Comparison of ENCODE assay signal across 8 cellular contexts in the genomic region with DNA sequence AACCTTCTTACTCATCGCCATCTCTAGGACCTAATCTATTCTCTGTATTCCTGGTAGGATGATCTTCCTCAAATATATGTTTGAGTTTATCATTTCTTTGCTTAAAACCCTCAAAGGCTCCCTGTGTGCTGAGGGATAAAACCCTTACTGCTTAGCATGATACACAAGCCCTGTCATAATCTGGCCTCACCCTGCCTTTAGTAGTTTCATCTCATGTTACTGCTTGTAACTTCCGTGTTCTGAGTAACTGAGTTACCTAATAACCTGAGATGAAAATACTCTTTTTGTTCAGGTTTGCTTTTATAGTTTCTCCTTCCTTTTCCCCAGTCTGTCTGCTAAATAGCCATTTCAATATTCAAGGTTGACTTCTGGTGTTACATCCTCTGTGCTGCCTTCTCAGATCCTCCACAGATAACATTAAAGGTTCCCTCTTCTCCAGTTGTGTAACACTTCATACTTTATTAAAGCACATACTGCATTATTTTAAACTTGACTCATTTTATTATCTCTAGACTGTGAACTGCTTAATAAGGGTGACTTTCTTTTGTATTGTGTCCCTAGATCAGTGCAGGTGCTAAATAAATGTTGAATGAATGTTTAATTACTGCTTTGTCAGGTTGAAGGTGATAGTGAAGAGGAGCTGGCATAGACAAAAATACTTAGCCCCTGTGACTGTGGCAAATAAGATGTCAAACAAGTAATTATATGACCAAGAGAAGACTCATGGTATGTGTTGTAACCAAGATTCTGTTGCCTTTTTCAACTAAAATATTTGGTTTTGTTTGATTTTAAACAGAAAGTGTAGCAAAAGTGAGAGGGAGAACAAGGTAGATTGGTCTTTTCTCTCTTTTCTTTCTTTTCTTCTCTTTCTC. TPM values are rescaled to one million over a fixed set of nuclear protein-coding genes. Genes with fewer than 3 reads are reported as not detected.
DNase-seq lines count a peak whose midpoint lies in the region; ATAC-seq and TF ChIP-seq lines count a peak whose summit lies in the region.

No MANE protein-coding gene starts in this region.

- no peak overlapping the region; the same call in 1 of the 2 replicates for H3K23ac ChIP-seq in IMR-90 (ENCODE audit: low read depth, low read length)

- H3K4me3 Mint-ChIP-seq in chondrocyte (ENCODE audit: unreplicated experiment): no peak overlapping the region
- no peak overlapping the region for H3K4me3 Mint-ChIP-seq in nephron

- H3K36me3 Mint-ChIP-seq in chondrocyte (ENCODE audit: low read depth) (no peaks in the 10 kb centered on the region), nephron (ENCODE audit: low read depth) (peaks cover 9% of the 10 kb centered on the region)

- DNase-seq in GM12865 (ENCODE audit: low read depth) (peak; percentile 39), IMR-90 (peak; percentile 56), chondrocyte (ENCODE audit: low spot score) (no peak), RKO (ENCODE audit: low spot score) (no peak), SHP77 treated with DMSO at 0.1 percent for 48 hours (lab: John Stamatoyannopoulos, UW) (no peak)
- no peak for DNase-seq in activated CD8-positive, alpha-beta memory T cell treated with anti-CD3 and anti-CD28 coated beads, Interleukin-2, amount 50 U/mL, for 48 hours

- H4K5ac ChIP-seq in IMR-90 (ENCODE audit: low read depth, low read length): no peak overlapping the region

- H2AFZ ChIP-seq in IMR-90 (replicated peaks; ENCODE audit: low read length, poor library complexity): no peak overlapping the region

- intact Hi-C loops in IMR-90 (cut with micrococcal nuclease): no loop called here

- H3K79me1 ChIP-seq in IMR-90 (ENCODE audit: low read depth in 1 of 2, low read length in 2 of 2): peaks cover 27 to 77% of the 10 kb centered on the region in 2 experiments

- no peak overlapping the region for H3K14ac ChIP-seq in IMR-90 (replicated peaks; ENCODE audit: low read depth, low read length)

- no peak for TF ChIP-seq POLR2A in IMR-90 (IDR thresholded peaks at IDR 0.05; ENCODE audit: low read depth, low read length)

- H3K4me3 ChIP-seq in GM12865 (ENCODE audit: low read depth, low read length) (no peak overlapping the region), IMR-90 (ENCODE audit: insufficient read depth, low read depth, low read length) (no peak overlapping the region)

- dilution Hi-C loops in IMR-90 (cut with HindIII; ENCODE audit: low sequenced_read_pairs, unreplicated experiment): no loop called here

- no CpG with 5 or more reads among the region's 2 CpGs for WGBS in IMR-90 (ENCODE audit: extremely low coverage in 2 of 2, insufficient read length in 1 of 2), 2 experiments

- H3K27me3 Mint-ChIP-seq in chondrocyte (ENCODE audit: low read depth) (no peaks in the 10 kb centered on the region), nephron (ENCODE audit: low read depth) (no peaks in the 10 kb centered on the region)

- no peak overlapping the region for H2AK5ac ChIP-seq in IMR-90 (ENCODE audit: low read depth, low read length)

- H2BK15ac ChIP-seq in IMR-90 (ENCODE audit: low read depth, low read length): no peak overlapping the region

- H2BK120ac ChIP-seq in IMR-90 (ENCODE audit: low read depth, low read length): no peak overlapping the region

- no peak overlapping the region for H2BK20ac ChIP-seq in IMR-90 (ENCODE audit: low read depth, low read length)

- H3K9me3 Mint-ChIP-seq in chondrocyte (ENCODE audit: low read depth): no peaks in the 10 kb centered on the region
- no peaks in the 10 kb centered on the region for H3K9me3 Mint-ChIP-seq in nephron

- no peak overlapping the region; the same call in 1 of the 2 replicates for H3K4me2 ChIP-seq in IMR-90 (ENCODE audit: low read depth, low read length)

- no peak overlapping the region for H3K18ac ChIP-seq in IMR-90 (ENCODE audit: low read depth, low read length)

- H3K4me1 ChIP-seq in IMR-90 (ENCODE audit: control insufficient read depth, insufficient read depth, low read length): peaks cover 14% of the 10 kb centered on the region

- H2AK9ac ChIP-seq in IMR-90 (replicated peaks; ENCODE audit: low read depth, low read length, poor library complexity): no peak overlapping the region

- no peak overlapping the region for H3K4ac ChIP-seq in IMR-90 (ENCODE audit: low read depth, low read length)

- no peak overlapping the region for H3K27ac ChIP-seq in IMR-90 (ENCODE audit: insufficient read depth, low read length)

- H4K91ac ChIP-seq in IMR-90 (ENCODE audit: insufficient read depth, low read depth, low read length): no peak overlapping the region

- peaks cover 8% of the 10 kb centered on the region for H3K36me3 ChIP-seq in IMR-90 (ENCODE audit: control insufficient read depth, insufficient read depth, low read length)

- no TSS peak for BruUV-seq in IMR-90 (replicated peaks; lab: Mats Ljungman, UMichigan)

- no peak; the same call in 1 of the 2 replicates for ATAC-seq in IMR-90 (ENCODE audit: low read depth)
- ATAC-seq in GM19455 (IDR thresholded peaks at IDR 0.05; ENCODE audit: unreplicated experiment): no peak

- H4K20me1 ChIP-seq in IMR-90 (ENCODE audit: insufficient read depth, low read length): peaks cover 85% of the 10 kb centered on the region

- TF ChIP-seq RAD21 in IMR-90 (IDR thresholded peaks at IDR 0.05; ENCODE audit: low read length): no peak

- in situ Hi-C loops in IMR-90 (cut with MboI; ENCODE audit: low sequenced_read_pairs): no loop called here

- H4K8ac ChIP-seq in IMR-90 (ENCODE audit: low read depth in 2 of 2, low read length in 2 of 2): no peak overlapping the region

- H3K9ac ChIP-seq in IMR-90 (ENCODE audit: low read depth, low read length): no peak overlapping the region

- H3K27me3 ChIP-seq in IMR-90 (ENCODE audit: control insufficient read depth, insufficient read depth, low read length): no peaks in the 10 kb centered on the region

- no peak overlapping the region for H3K56ac ChIP-seq in IMR-90 (ENCODE audit: extremely low read depth, insufficient read depth, low read length)

- CTCF ChIA-PET in IMR-90 (lab: Yijun Ruan, JAX): interaction anchor here (0.5 kb wide), 1 partner anchor 11 kb away, joined by 4 read pairs; no protein-coding TSS in a partner anchor

- peak overlapping the region; percentile 53 for H3K27ac Mint-ChIP-seq in chondrocyte (ENCODE audit: unreplicated experiment)
- peak overlapping the region; percentile 4 to 44 (median 10) for H3K27ac Mint-ChIP-seq in nephron

- H2BK5ac ChIP-seq in IMR-90 (ENCODE audit: low read depth, low read length, poor library complexity, severe bottlenecking): no peak overlapping the region

- H3K9me3 ChIP-seq in IMR-90 (ENCODE audit: control insufficient read depth, insufficient read depth, low read length): no peaks in the 10 kb centered on the region

- peaks cover 19% of the 10 kb centered on the region for H3K9me1 ChIP-seq in IMR-90 (ENCODE audit: insufficient read depth, low read length)

- peaks cover 73% of the 10 kb centered on the region for H3K4me1 Mint-ChIP-seq in chondrocyte (ENCODE audit: low read depth)
- H3K4me1 Mint-ChIP-seq in nephron: peaks cover 36% of the 10 kb centered on the region

- no peak for TF ChIP-seq CTCF in GM12865 (IDR thresholded peaks at IDR 0.05; ENCODE audit: insufficient read depth, low read depth, low read length, missing control alignments)
- no peak for TF ChIP-seq CTCF in IMR-90 (conservative IDR thresholded peaks at IDR 0.05; ENCODE audit: low read depth, low read length)
- no peak for TF ChIP-seq CTCF in chondrocyte (IDR thresholded peaks at IDR 0.05)
- TF ChIP-seq CTCF in nephron (IDR thresholded peaks at IDR 0.05; ENCODE audit: unreplicated experiment in 3 of 3): no peak

- POLR2A ChIA-PET in IMR-90 (lab: Charles Lee; ENCODE audit: unreplicated experiment): no interaction called here

TF ChIP-seq in IMR-90, 13 proteins besides CTCF, POLR2A, EP300 and RAD21:
- TF ChIP-seq BHLHE40 (IDR thresholded peaks at IDR 0.05; ENCODE audit: low read depth, low read length) (no peak), CEBPB (IDR thresholded peaks at IDR 0.05; ENCODE audit: low read depth, low read length) (no peak), MAFK (IDR thresholded peaks at IDR 0.05; ENCODE audit: low read depth, low read length) (no peak), SMC3 (IDR thresholded peaks at IDR 0.05; ENCODE audit: low read depth, low read length) (no peak), FOS (IDR thresholded peaks at IDR 0.05; ENCODE audit: low read depth, low read length) (no peak), RFX5 (IDR thresholded peaks at IDR 0.05; ENCODE audit: low read depth, low read length) (no peak), MXI1 (IDR thresholded peaks at IDR 0.05; ENCODE audit: borderline replicate concordance, low read depth, low read length) (no peak), CHD1 (IDR thresholded peaks at IDR 0.05; ENCODE audit: low read depth, low read length) (no peak), MAZ (IDR thresholded peaks at IDR 0.05; ENCODE audit: borderline replicate concordance, low read depth, low read length) (no peak), NFE2L2 (IDR thresholded peaks at IDR 0.05; ENCODE audit: low read depth, low read length) (no peak), RCOR1 (IDR thresholded peaks at IDR 0.05; ENCODE audit: insufficient replicate concordance, low read length) (no peak)
- TF ChIP-seq, protein P1, sequence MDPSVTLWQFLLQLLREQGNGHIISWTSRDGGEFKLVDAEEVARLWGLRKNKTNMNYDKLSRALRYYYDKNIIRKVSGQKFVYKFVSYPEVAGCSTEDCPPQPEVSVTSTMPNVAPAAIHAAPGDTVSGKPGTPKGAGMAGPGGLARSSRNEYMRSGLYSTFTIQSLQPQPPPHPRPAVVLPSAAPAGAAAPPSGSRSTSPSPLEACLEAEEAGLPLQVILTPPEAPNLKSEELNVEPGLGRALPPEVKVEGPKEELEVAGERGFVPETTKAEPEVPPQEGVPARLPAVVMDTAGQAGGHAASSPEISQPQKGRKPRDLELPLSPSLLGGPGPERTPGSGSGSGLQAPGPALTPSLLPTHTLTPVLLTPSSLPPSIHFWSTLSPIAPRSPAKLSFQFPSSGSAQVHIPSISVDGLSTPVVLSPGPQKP (IDR thresholded peaks at IDR 0.05; ENCODE audit: borderline replicate concordance, low read depth, low read length): no peak
- TF ChIP-seq, protein P2, sequence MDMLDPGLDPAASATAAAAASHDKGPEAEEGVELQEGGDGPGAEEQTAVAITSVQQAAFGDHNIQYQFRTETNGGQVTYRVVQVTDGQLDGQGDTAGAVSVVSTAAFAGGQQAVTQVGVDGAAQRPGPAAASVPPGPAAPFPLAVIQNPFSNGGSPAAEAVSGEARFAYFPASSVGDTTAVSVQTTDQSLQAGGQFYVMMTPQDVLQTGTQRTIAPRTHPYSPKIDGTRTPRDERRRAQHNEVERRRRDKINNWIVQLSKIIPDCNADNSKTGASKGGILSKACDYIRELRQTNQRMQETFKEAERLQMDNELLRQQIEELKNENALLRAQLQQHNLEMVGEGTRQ (IDR thresholded peaks at IDR 0.05; ENCODE audit: low read depth, low read length): no peak

RNA-seq across cellular contexts. Expression of a gene that starts 47.8 kb away (rescaled TPM):
- total RNA-seq in IMR-90 (2012; rRNA removed): 16.9 and 20.1 TPM in 2 replicates
- 10.8 and 10.9 TPM in 2 replicates for polyA plus RNA-seq in IMR-90 (2012; rRNA removed)
- polyA plus RNA-seq in IMR-90 (2012; cell fraction: cytosol; rRNA removed): 1.7 and 1.8 TPM in 2 replicates
- polyA plus RNA-seq in IMR-90 (2012; cell fraction: nucleus; rRNA removed; ENCODE audit: low replicate concordance): 10.2 and 78.3 TPM in 2 replicates
- total RNA-seq in chondrocyte: 41.0 to 51.3 TPM (median 44.7 TPM) in 3 replicates

Comparison
In these comparisons a context has a peak if more than half of its experiments do, and no peak if none do; other contexts are left out.
1. DNase-seq: peak in GM12865 (single experiment) and IMR-90 (single experiment); none in chondrocyte (single experiment), RKO (single experiment), SHP77 treated with DMSO at 0.1 percent for 48 hours (single experiment) and activated CD8-positive, alpha-beta memory T cell treated with anti-CD3 and anti-CD28 coated beads, Interleukin-2, amount 50 U/mL, for 48 hours (single experiment).